8 cellular contexts compared by ENCODE assay signal in the genomic region with DNA sequence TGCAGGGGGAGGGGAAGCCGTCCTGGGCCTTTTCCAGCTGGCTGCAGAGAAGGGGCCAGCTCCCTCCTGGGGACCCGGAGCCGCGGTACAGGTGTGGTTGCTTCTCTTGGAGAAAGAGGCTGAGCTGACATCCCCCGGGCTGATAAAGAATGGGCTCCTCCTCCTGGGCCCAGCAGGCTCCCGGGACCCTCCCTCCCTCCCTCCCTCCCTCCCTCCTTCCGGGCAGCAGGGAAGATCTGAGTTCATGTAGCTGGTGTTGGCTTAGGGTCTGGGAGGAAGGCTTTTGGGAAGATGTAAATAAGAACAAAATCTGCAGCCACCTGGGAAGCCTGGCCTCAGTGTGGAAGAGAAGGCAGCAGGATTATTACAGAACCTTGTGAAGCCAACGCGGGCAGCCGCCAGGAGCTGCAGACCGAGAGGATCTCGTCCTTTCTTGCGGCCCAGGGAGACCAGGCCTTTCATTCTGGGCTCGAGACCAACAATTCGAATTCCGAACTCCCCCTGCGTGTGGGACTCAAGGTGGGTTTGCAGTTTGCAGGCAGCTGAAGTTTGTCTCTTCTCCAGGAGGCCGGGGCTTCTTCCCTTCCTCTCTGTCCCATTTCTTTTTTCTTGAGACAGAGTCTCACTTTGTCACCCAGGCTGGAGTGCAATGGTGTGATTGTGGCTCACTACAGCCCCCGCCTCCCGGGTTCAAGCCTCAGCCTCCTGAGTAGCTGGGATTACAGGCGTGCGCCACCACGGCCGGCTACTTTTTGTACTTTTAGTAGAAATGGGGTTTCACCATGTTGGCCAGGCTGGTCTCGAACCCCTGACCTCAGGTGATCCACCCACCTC. TPM values are rescaled to one million over a fixed set of nuclear protein-coding genes. Genes with fewer than 3 reads are reported as not detected.
A peak's percentile ranks its signal among the peaks of the same experiment; 100 is the strongest.
DNase-seq lines count a peak whose midpoint lies in the region; ATAC-seq and TF ChIP-seq lines count a peak whose summit lies in the region.

A gene with protein sequence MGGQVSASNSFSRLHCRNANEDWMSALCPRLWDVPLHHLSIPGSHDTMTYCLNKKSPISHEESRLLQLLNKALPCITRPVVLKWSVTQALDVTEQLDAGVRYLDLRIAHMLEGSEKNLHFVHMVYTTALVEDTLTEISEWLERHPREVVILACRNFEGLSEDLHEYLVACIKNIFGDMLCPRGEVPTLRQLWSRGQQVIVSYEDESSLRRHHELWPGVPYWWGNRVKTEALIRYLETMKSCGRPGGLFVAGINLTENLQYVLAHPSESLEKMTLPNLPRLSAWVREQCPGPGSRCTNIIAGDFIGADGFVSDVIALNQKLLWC (plus strand): TSS at position 216 of the 834 bp plus-strand sequence. CDS start 2,807 bp downstream, outside the sequence.

- intact Hi-C loops in left cardiac atrium (cut with DNase I), result no loop called here

- peak; percentile 33 for ATAC-seq in GM21576 (IDR thresholded peaks at IDR 0.05; ENCODE audit: unreplicated experiment)
- no peak for ATAC-seq in activated T-helper 17 cell treated with anti-CD3 and anti-CD28 coated beads, Interleukin-2, amount 50 U/mL, for 72 hours (replicated peaks)
- ATAC-seq in left cardiac atrium, result peak in 1 of 2 donors; percentile 4
- ATAC-seq in GM18498 (IDR thresholded peaks at IDR 0.05; ENCODE audit: unreplicated experiment), result no peak
- no peak for ATAC-seq in HG03520 (IDR thresholded peaks at IDR 0.05; ENCODE audit: unreplicated experiment)

- H3K4me1 Mint-ChIP-seq in activated T-helper 17 cell treated with anti-CD3 and anti-CD28 coated beads, Interleukin-2, amount 50 U/mL, for 72 hours, result peaks cover 9% of the 10 kb centered on the region

- H3K36me3 Mint-ChIP-seq in activated T-helper 17 cell treated with anti-CD3 and anti-CD28 coated beads, Interleukin-2, amount 50 U/mL, for 72 hours (ENCODE audit: low read depth), result peaks cover 24% of the 10 kb centered on the region

- DNase-seq in left cardiac atrium (peak; percentile 4), renal cortical epithelial cell (ENCODE audit: low read depth) (peak; percentile 14), GM19240 (ENCODE audit: insufficient read length, low spot score) (no peak)

- TF ChIP-seq CTCF in 22Rv1 (IDR thresholded peaks at IDR 0.05), result no peak

- no peaks in the 10 kb centered on the region for H3K9me3 Mint-ChIP-seq in activated T-helper 17 cell treated with anti-CD3 and anti-CD28 coated beads, Interleukin-2, amount 50 U/mL, for 72 hours

- H3K27ac ChIP-seq in 22Rv1, result peak within 1 kb of the TSS; percentile 84

- no peak within 1 kb of the TSS for H3K27ac Mint-ChIP-seq in activated T-helper 17 cell treated with anti-CD3 and anti-CD28 coated beads, Interleukin-2, amount 50 U/mL, for 72 hours

- peak within 1 kb of the TSS; percentile 88 for H3K4me3 Mint-ChIP-seq in activated T-helper 17 cell treated with anti-CD3 and anti-CD28 coated beads, Interleukin-2, amount 50 U/mL, for 72 hours

- H3K27me3 Mint-ChIP-seq in activated T-helper 17 cell treated with anti-CD3 and anti-CD28 coated beads, Interleukin-2, amount 50 U/mL, for 72 hours, result no peaks in the 10 kb centered on the region

RNA-seq across cellular contexts. Expression of the gene that starts here (rescaled TPM):
- 10 to 100 TPM; 53.0 to 96.2 TPM for total RNA-seq in activated T-helper 17 cell treated with anti-CD3 and anti-CD28 coated beads, Interleukin-2, amount 50 U/mL, for 72 hours
- 10 to 100 TPM in 1 of 2 donors, 1 to 10 TPM in 1; 2.9 to 13.7 TPM for total RNA-seq in left cardiac atrium
- 10.4 and 20.8 TPM in 2 replicates for total RNA-seq in renal cortical epithelial cell
